Comparison of ENCODE assay signal across 16 cellular contexts in genomic region chr6:139449611-139450000, GRCh38.
DNase-seq lines count a peak whose midpoint lies in the region; ATAC-seq and TF ChIP-seq lines count a peak whose summit lies in the region.
"Had no signal": no experiment of that assay in that cellular context is flagged by ENCODE, and none has a peak within 500 bp of the region (broad histone marks: within the 10 kb centered on the region; RNA-seq: fewer than 3 reads in every experiment).

No MANE protein-coding gene starts in this region.

- no peak overlapping the region for H3K27ac ChIP-seq in left lung
- H3K27ac ChIP-seq: colonic mucosa, sigmoid colon had no signal

- ATAC-seq in HG03025 (IDR thresholded peaks at IDR 0.05; ENCODE audit: low FRiP score, unreplicated experiment) (no peak), left lung (no peak)
- ATAC-seq: left colon; naive thymus-derived CD8-positive, alpha-beta T cell had no signal

- H3K9me3 Mint-ChIP-seq in HFFc6 (no peaks in the 10 kb centered on the region; the same call in 1 of the 2 replicates), progenitor cell of endocrine pancreas (ENCODE audit: low read depth) (no peaks in the 10 kb centered on the region)
- H3K9me3 Mint-ChIP-seq: activated naive CD8-positive, alpha-beta T cell treated with anti-CD3 and anti-CD28 coated beads, Interleukin-2, amount 10 ng/mL, durations not matched to agents 7 days and 5 days; CD14-positive monocyte; naive thymus-derived CD8-positive, alpha-beta T cell had no signal

- intact Hi-C loops in left lung (cut with DNase I): no loop called here

- H3K4me3 ChIP-seq in astrocyte of the spinal cord (ENCODE audit: low read depth, low read length) (no peak overlapping the region), fibroblast of villous mesenchyme (ENCODE audit: low read depth, low read length) (no peak overlapping the region), left lung (no peak overlapping the region)
- H3K4me3 ChIP-seq: colonic mucosa, sigmoid colon had no signal

- H3K27me3 Mint-ChIP-seq in HFFc6 (ENCODE audit: insufficient read depth) (no peaks in the 10 kb centered on the region), progenitor cell of endocrine pancreas (no peaks in the 10 kb centered on the region)

- peak overlapping the region; percentile 86 for H3K27ac Mint-ChIP-seq in HFFc6
- peak overlapping the region; percentile 43 for H3K27ac Mint-ChIP-seq in progenitor cell of endocrine pancreas
- H3K27ac Mint-ChIP-seq: activated naive CD8-positive, alpha-beta T cell treated with anti-CD3 and anti-CD28 coated beads, Interleukin-2, amount 10 ng/mL, durations not matched to agents 7 days and 5 days; naive thymus-derived CD8-positive, alpha-beta T cell had no signal

- peaks cover 57% of the 10 kb centered on the region for H3K4me1 Mint-ChIP-seq in HFFc6 (ENCODE audit: low read depth)
- H3K4me1 Mint-ChIP-seq in progenitor cell of endocrine pancreas (ENCODE audit: low read depth): peaks cover 17% of the 10 kb centered on the region
- H3K4me1 Mint-ChIP-seq: naive thymus-derived CD8-positive, alpha-beta T cell had no signal

- TF ChIP-seq CTCF in HFFc6 (IDR thresholded peaks at IDR 0.05) (no peak), astrocyte of the spinal cord (IDR thresholded peaks at IDR 0.05; ENCODE audit: low read depth, low read length) (no peak), fibroblast of villous mesenchyme (IDR thresholded peaks at IDR 0.05; ENCODE audit: insufficient read depth, low read depth, low read length) (no peak), progenitor cell of endocrine pancreas (IDR thresholded peaks at IDR 0.05; ENCODE audit: unreplicated experiment) (no peak), left lung (IDR thresholded peaks at IDR 0.05) (no peak)

- peak; percentile 39 for DNase-seq in HFFc6
- DNase-seq in astrocyte of the spinal cord (ENCODE audit: low read depth, low spot score): peak; percentile 39
- peak; percentile 48 for DNase-seq in fibroblast of villous mesenchyme (ENCODE audit: low read depth)
- no peak for DNase-seq in progenitor cell of endocrine pancreas (ENCODE audit: low spot score, unreplicated experiment)
- DNase-seq in NCI-H446 (lab: John Stamatoyannopoulos, UW): no peak
- DNase-seq in left lung: no peak
- DNase-seq in SK-N-DZ (ENCODE audit: low spot score): no peak
- DNase-seq: activated CD4-positive, CD25-positive, alpha-beta regulatory T cell treated with anti-CD3 and anti-CD28 coated beads, Interleukin-2, amount 50 U/mL, for 72 hours; activated naive CD8-positive, alpha-beta T cell treated with anti-CD3 and anti-CD28 coated beads, Interleukin-2, amount 10 ng/mL, durations not matched to agents 7 days and 5 days; colonic mucosa; left colon; naive thymus-derived CD8-positive, alpha-beta T cell; NCI-H2029; sigmoid colon had no signal

- H3K4me3 Mint-ChIP-seq in HFFc6 (0 out of 2 replicates have a peak overlapping the region, but pooled peaks have one; percentile 5), progenitor cell of endocrine pancreas (ENCODE audit: low read depth) (no peak overlapping the region)
- H3K4me3 Mint-ChIP-seq: activated naive CD8-positive, alpha-beta T cell treated with anti-CD3 and anti-CD28 coated beads, Interleukin-2, amount 10 ng/mL, durations not matched to agents 7 days and 5 days; naive thymus-derived CD8-positive, alpha-beta T cell had no signal

- H3K27me3 ChIP-seq in left lung: no peaks in the 10 kb centered on the region
- H3K27me3 ChIP-seq: colonic mucosa, sigmoid colon had no signal

- peaks cover 0 to 10% of the 10 kb centered on the region in 2 donors for H3K4me1 ChIP-seq in left lung
- H3K4me1 ChIP-seq: colonic mucosa, sigmoid colon had no signal

- H3K36me3 Mint-ChIP-seq in HFFc6 (ENCODE audit: low read depth) (no peaks in the 10 kb centered on the region), progenitor cell of endocrine pancreas (ENCODE audit: insufficient read depth) (no peaks in the 10 kb centered on the region)
- H3K36me3 Mint-ChIP-seq: CD14-positive monocyte; naive thymus-derived CD8-positive, alpha-beta T cell had no signal

- no peaks in the 10 kb centered on the region for H3K9me3 ChIP-seq in left lung
- H3K9me3 ChIP-seq: colonic mucosa, sigmoid colon had no signal

- in situ Hi-C loops in astrocyte of the spinal cord (cut with HindIII; ENCODE audit: low sequenced_read_pairs): no loop called here

- no peaks in the 10 kb centered on the region for H3K36me3 ChIP-seq in left lung
- H3K36me3 ChIP-seq: colonic mucosa, sigmoid colon had no signal

Comparison
In these comparisons a context has a peak if more than half of its experiments do, and no peak if none do; other contexts are left out.
1. DNase-seq: peak in HFFc6 (single experiment), astrocyte of the spinal cord (single experiment) and fibroblast of villous mesenchyme (single experiment); none in progenitor cell of endocrine pancreas (single experiment), NCI-H446 (0 of 2), left lung (0 of 2) and SK-N-DZ (single experiment).